Comparison of ENCODE assay signal across 8 cellular contexts in the genomic region with DNA sequence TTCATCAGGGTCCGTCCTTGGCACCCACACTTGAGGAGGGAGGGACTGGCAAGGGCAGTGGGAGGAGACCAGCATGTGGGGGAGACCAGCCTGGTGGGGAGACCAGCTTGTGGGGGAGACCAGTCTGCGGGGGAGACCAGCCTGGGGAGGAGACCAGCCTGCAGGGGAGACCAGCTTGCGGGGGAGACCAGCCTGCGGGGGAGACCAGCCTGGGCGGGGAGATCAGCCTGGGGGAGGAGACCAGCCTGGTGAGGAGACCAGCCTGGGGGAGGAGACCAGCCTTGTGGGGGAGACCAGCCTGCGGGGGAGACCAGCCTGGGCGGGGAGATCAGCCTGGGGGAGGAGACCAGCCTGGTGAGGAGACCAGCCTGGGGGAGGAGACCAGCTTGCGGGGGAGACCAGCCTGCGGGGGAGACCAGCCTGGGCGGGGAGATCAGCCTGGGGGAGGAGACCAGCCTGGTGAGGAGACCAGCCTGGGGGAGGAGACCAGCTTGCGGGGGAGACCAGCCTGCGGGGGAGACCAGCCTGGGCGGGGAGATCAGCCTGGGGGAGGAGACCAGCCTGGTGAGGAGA. TPM values are rescaled to one million over a fixed set of nuclear protein-coding genes. Genes with fewer than 3 reads are reported as not detected.
DNase-seq lines count a peak whose midpoint lies in the region; ATAC-seq and TF ChIP-seq lines count a peak whose summit lies in the region.
"Not testable (repeated sequence)": the region's sequence is repeated elsewhere in the genome, so short reads cannot be mapped to it uniquely, and the experiment has no call there.

No MANE protein-coding gene starts in this region.

- peaks cover 15% of the 10 kb centered on the region for H3K4me1 Mint-ChIP-seq in CD8-positive, alpha-beta T cell (ENCODE audit: low read depth)
- H3K4me1 Mint-ChIP-seq in T-helper 1 cell treated with Interleukin-12 subunit alpha and Interleukin-12 subunit beta and Interleukin-4 antibody, amounts not matched to agents 30 μg/mL and 1 μg/mL, for 36 hours (ENCODE audit: low read depth); activated T-helper 2 cell treated with anti-CD3 and anti-CD28 coated beads, Interferon-gamma antibody, Interleukin-2, Interleukin-4, amounts not matched to agents 10 μg/mL and 5 μg/mL and 100 μg/mL, durations not matched to agents 14 hours and 24 hours and 36 hours (ENCODE audit: low read depth): not testable (repeated sequence)
- H3K4me1 Mint-ChIP-seq in dendritic cell treated with granulocyte-macrophage colony-stimulating factor and Interleukin-4, amounts not matched to agents 40 ng/mL and 50 ng/mL, for 4 days (ENCODE audit: low read depth) = peaks cover 23% of the 10 kb centered on the region
- H3K4me1 Mint-ChIP-seq in nephron = peaks cover 19% of the 10 kb centered on the region
- H3K4me1 Mint-ChIP-seq in stimulated activated naive B cell treated with anti-CD40 and anti-IgM and Interleukin-4, amounts not matched to agents 10 μg/mL and 1 μg/mL and 100 μg/mL, for 72 hours = peaks cover 2 to 11% of the 10 kb centered on the region in 2 donors

- not testable (repeated sequence) for ATAC-seq in CD8-positive, alpha-beta T cell; stimulated activated naive B cell treated with anti-CD40 and anti-IgM and Interleukin-4, amounts not matched to agents 10 μg/mL and 1 μg/mL and 100 μg/mL, for 72 hours (replicated peaks)

- not testable (repeated sequence) for H3K79me2 ChIP-seq in hepatocyte

- H4K20me1 ChIP-seq in hepatocyte (ENCODE audit: insufficient read depth, poor library complexity, severe bottlenecking) = not testable (repeated sequence)

- not testable (repeated sequence) for H3K4me1 ChIP-seq in CD8-positive, alpha-beta T cell (ENCODE audit: insufficient read depth, low read length); hepatocyte (ENCODE audit: insufficient read depth)

- not testable (repeated sequence) for H3K9me3 ChIP-seq in CD8-positive, alpha-beta T cell (ENCODE audit: low read length); hepatocyte (ENCODE audit: low read depth)

- peak overlapping the region; percentile 73 for H3K4me3 Mint-ChIP-seq in CD8-positive, alpha-beta T cell
- H3K4me3 Mint-ChIP-seq in T-helper 1 cell treated with Interleukin-12 subunit alpha and Interleukin-12 subunit beta and Interleukin-4 antibody, amounts not matched to agents 30 μg/mL and 1 μg/mL, for 36 hours = peak overlapping the region; percentile 67
- peak overlapping the region; percentile 74 for H3K4me3 Mint-ChIP-seq in activated T-helper 2 cell treated with anti-CD3 and anti-CD28 coated beads, Interferon-gamma antibody, Interleukin-2, Interleukin-4, amounts not matched to agents 10 μg/mL and 5 μg/mL and 100 μg/mL, durations not matched to agents 14 hours and 24 hours and 36 hours (ENCODE audit: low read depth)
- peak overlapping the region; percentile 73 for H3K4me3 Mint-ChIP-seq in dendritic cell treated with granulocyte-macrophage colony-stimulating factor and Interleukin-4, amounts not matched to agents 40 ng/mL and 50 ng/mL, for 4 days
- H3K4me3 Mint-ChIP-seq in nephron = peak overlapping the region; percentile 81 to 89 (median 83)
- H3K4me3 Mint-ChIP-seq in stimulated activated naive B cell treated with anti-CD40 and anti-IgM and Interleukin-4, amounts not matched to agents 10 μg/mL and 1 μg/mL and 100 μg/mL, for 72 hours = peak overlapping the region; percentile 80 to 88

- not testable (repeated sequence) for H3K4me3 ChIP-seq in CD8-positive, alpha-beta T cell (ENCODE audit: low read depth, low read length); hepatocyte
- H3K4me3 ChIP-seq in Jurkat, Clone E6-1 (ENCODE audit: low read length) = peak overlapping the region; percentile 93

- not testable (repeated sequence) for DNase-seq in CD8-positive, alpha-beta T cell; Jurkat, Clone E6-1 (ENCODE audit: low read depth, low spot score); activated T-helper 2 cell treated with anti-CD3 and anti-CD28 coated beads, Interferon-gamma antibody, Interleukin-2, Interleukin-4, amounts not matched to agents 10 μg/mL and 5 μg/mL and 100 μg/mL, durations not matched to agents 14 hours and 24 hours and 36 hours (ENCODE audit: low spot score); stimulated activated naive B cell treated with anti-CD40 and anti-IgM and Interleukin-4, amounts not matched to agents 10 μg/mL and 1 μg/mL and 100 μg/mL, for 72 hours
- peak; percentile 9 for DNase-seq in hepatocyte (ENCODE audit: low spot score)

- CTCF ChIA-PET in CD8-positive, alpha-beta T cell (lab: Charles Lee) = interaction anchor here (0.6 kb wide), 1 partner anchor 113 kb away, joined by 3 read pairs; no protein-coding TSS in a partner anchor

- not testable (repeated sequence) for H3K9me3 Mint-ChIP-seq in CD8-positive, alpha-beta T cell; T-helper 1 cell treated with Interleukin-12 subunit alpha and Interleukin-12 subunit beta and Interleukin-4 antibody, amounts not matched to agents 30 μg/mL and 1 μg/mL, for 36 hours; activated T-helper 2 cell treated with anti-CD3 and anti-CD28 coated beads, Interferon-gamma antibody, Interleukin-2, Interleukin-4, amounts not matched to agents 10 μg/mL and 5 μg/mL and 100 μg/mL, durations not matched to agents 14 hours and 24 hours and 36 hours; dendritic cell treated with granulocyte-macrophage colony-stimulating factor and Interleukin-4, amounts not matched to agents 40 ng/mL and 50 ng/mL, for 4 days; nephron; stimulated activated naive B cell treated with anti-CD40 and anti-IgM and Interleukin-4, amounts not matched to agents 10 μg/mL and 1 μg/mL and 100 μg/mL, for 72 hours

- not testable (repeated sequence) for H3K9me2 ChIP-seq in hepatocyte (replicated peaks; ENCODE audit: insufficient read depth)

- H3K27ac ChIP-seq in CD8-positive, alpha-beta T cell (ENCODE audit: low read depth, low read length); hepatocyte: not testable (repeated sequence)

- peak overlapping the region; percentile 91 for H3K4me2 ChIP-seq in hepatocyte

- not testable (repeated sequence) for H3K27me3 Mint-ChIP-seq in CD8-positive, alpha-beta T cell (ENCODE audit: low read depth); T-helper 1 cell treated with Interleukin-12 subunit alpha and Interleukin-12 subunit beta and Interleukin-4 antibody, amounts not matched to agents 30 μg/mL and 1 μg/mL, for 36 hours (ENCODE audit: low read depth); activated T-helper 2 cell treated with anti-CD3 and anti-CD28 coated beads, Interferon-gamma antibody, Interleukin-2, Interleukin-4, amounts not matched to agents 10 μg/mL and 5 μg/mL and 100 μg/mL, durations not matched to agents 14 hours and 24 hours and 36 hours (ENCODE audit: low read depth); dendritic cell treated with granulocyte-macrophage colony-stimulating factor and Interleukin-4, amounts not matched to agents 40 ng/mL and 50 ng/mL, for 4 days; nephron (ENCODE audit: low read depth); stimulated activated naive B cell treated with anti-CD40 and anti-IgM and Interleukin-4, amounts not matched to agents 10 μg/mL and 1 μg/mL and 100 μg/mL, for 72 hours

- not testable (repeated sequence) for TF ChIP-seq CTCF in CD8-positive, alpha-beta T cell (IDR thresholded peaks at IDR 0.05); hepatocyte (IDR thresholded peaks at IDR 0.05; ENCODE audit: poor library complexity); nephron (IDR thresholded peaks at IDR 0.05; ENCODE audit: unreplicated experiment in 3 of 3)

- POLR2A ChIA-PET in CD8-positive, alpha-beta T cell (lab: Charles Lee) = interaction anchor here (1.0 kb wide), 1 partner anchor 13 kb away, joined by 3 read pairs; no protein-coding TSS in a partner anchor

- H3K36me3 Mint-ChIP-seq in CD8-positive, alpha-beta T cell; T-helper 1 cell treated with Interleukin-12 subunit alpha and Interleukin-12 subunit beta and Interleukin-4 antibody, amounts not matched to agents 30 μg/mL and 1 μg/mL, for 36 hours (ENCODE audit: low read depth); activated T-helper 2 cell treated with anti-CD3 and anti-CD28 coated beads, Interferon-gamma antibody, Interleukin-2, Interleukin-4, amounts not matched to agents 10 μg/mL and 5 μg/mL and 100 μg/mL, durations not matched to agents 14 hours and 24 hours and 36 hours (ENCODE audit: low read depth); dendritic cell treated with granulocyte-macrophage colony-stimulating factor and Interleukin-4, amounts not matched to agents 40 ng/mL and 50 ng/mL, for 4 days (ENCODE audit: low read depth); stimulated activated naive B cell treated with anti-CD40 and anti-IgM and Interleukin-4, amounts not matched to agents 10 μg/mL and 1 μg/mL and 100 μg/mL, for 72 hours: not testable (repeated sequence)
- peaks cover 19% of the 10 kb centered on the region for H3K36me3 Mint-ChIP-seq in nephron (ENCODE audit: low read depth)

- 89% methylated on average over 2 of the region's 13 CpGs for WGBS in hepatocyte (ENCODE audit: low lambda C conversion rate, missing lambda C conversion rate)

- not testable (repeated sequence) for H3K27me3 ChIP-seq in CD8-positive, alpha-beta T cell (ENCODE audit: insufficient read depth, low read length); hepatocyte

- not testable (repeated sequence) for H3K36me3 ChIP-seq in CD8-positive, alpha-beta T cell (ENCODE audit: insufficient read depth, low read length); hepatocyte (replicated peaks; ENCODE audit: insufficient read depth, low read depth)

- intact Hi-C loops in CD8-positive, alpha-beta T cell (cut with DNase I, micrococcal nuclease); dendritic cell treated with granulocyte-macrophage colony-stimulating factor and Interleukin-4, amounts not matched to agents 40 ng/mL and 50 ng/mL, for 4 days (cut with micrococcal nuclease): not testable (repeated sequence)
- intact Hi-C loops in activated T-helper 2 cell treated with anti-CD3 and anti-CD28 coated beads, Interferon-gamma antibody, Interleukin-2, Interleukin-4, amounts not matched to agents 10 μg/mL and 5 μg/mL and 100 μg/mL, durations not matched to agents 14 hours and 24 hours and 36 hours (cut with micrococcal nuclease) = loop anchor here (5.0 kb wide), 1 partner anchor 1366 kb away; a partner anchor contains a TSS

- not testable (repeated sequence) for H2AFZ ChIP-seq in hepatocyte

- H3K27ac Mint-ChIP-seq in CD8-positive, alpha-beta T cell = peak overlapping the region; percentile 64
- H3K27ac Mint-ChIP-seq in T-helper 1 cell treated with Interleukin-12 subunit alpha and Interleukin-12 subunit beta and Interleukin-4 antibody, amounts not matched to agents 30 μg/mL and 1 μg/mL, for 36 hours = peak overlapping the region; percentile 63
- peak overlapping the region; percentile 63 for H3K27ac Mint-ChIP-seq in activated T-helper 2 cell treated with anti-CD3 and anti-CD28 coated beads, Interferon-gamma antibody, Interleukin-2, Interleukin-4, amounts not matched to agents 10 μg/mL and 5 μg/mL and 100 μg/mL, durations not matched to agents 14 hours and 24 hours and 36 hours
- peak overlapping the region; percentile 52 for H3K27ac Mint-ChIP-seq in dendritic cell treated with granulocyte-macrophage colony-stimulating factor and Interleukin-4, amounts not matched to agents 40 ng/mL and 50 ng/mL, for 4 days
- peak overlapping the region in 2 of 3 experiments; percentile 74 to 99 for H3K27ac Mint-ChIP-seq in nephron
- H3K27ac Mint-ChIP-seq in stimulated activated naive B cell treated with anti-CD40 and anti-IgM and Interleukin-4, amounts not matched to agents 10 μg/mL and 1 μg/mL and 100 μg/mL, for 72 hours = peak overlapping the region; percentile 62

RNA-seq across cellular contexts. Expression of a gene that starts 0.8 kb away (rescaled TPM):
- total RNA-seq in CD8-positive, alpha-beta T cell = 1 to 10 TPM; 6.5 to 6.7 TPM
- polyA plus RNA-seq in Jurkat, Clone E6-1 (2012; ENCODE audit: insufficient read depth, insufficient read length) = 26.8 TPM
- 13.9 and 14.7 TPM in 2 replicates for total RNA-seq in activated T-helper 2 cell treated with anti-CD3 and anti-CD28 coated beads, Interferon-gamma antibody, Interleukin-2, Interleukin-4, amounts not matched to agents 10 μg/mL and 5 μg/mL and 100 μg/mL, durations not matched to agents 14 hours and 24 hours and 36 hours
- 8.3 and 10.1 TPM in 2 replicates for total RNA-seq in hepatocyte
- 24.2 and 29.9 TPM in 2 replicates for polyA plus RNA-seq in hepatocyte

RNA-seq across cellular contexts. Expression of a gene that starts 28.0 kb away (rescaled TPM):
- 1 to 10 TPM in 1 of 2 experiments, under 1 TPM in 1; 0.72 to 1.3 TPM for total RNA-seq in CD8-positive, alpha-beta T cell
- polyA plus RNA-seq in Jurkat, Clone E6-1 (2012; ENCODE audit: insufficient read depth, insufficient read length) = not detected
- 0.14 and 0.23 TPM in 2 replicates for total RNA-seq in activated T-helper 2 cell treated with anti-CD3 and anti-CD28 coated beads, Interferon-gamma antibody, Interleukin-2, Interleukin-4, amounts not matched to agents 10 μg/mL and 5 μg/mL and 100 μg/mL, durations not matched to agents 14 hours and 24 hours and 36 hours
- 25.8 and 27.5 TPM in 2 replicates for total RNA-seq in hepatocyte
- 60.9 and 76.8 TPM in 2 replicates for polyA plus RNA-seq in hepatocyte

RNA-seq across cellular contexts. Expression of a gene that starts 45.2 kb away (rescaled TPM):
- 10 to 100 TPM; 22.5 to 22.6 TPM for total RNA-seq in CD8-positive, alpha-beta T cell
- polyA plus RNA-seq in Jurkat, Clone E6-1 (2012; ENCODE audit: insufficient read depth, insufficient read length) = 70.2 TPM
- total RNA-seq in activated T-helper 2 cell treated with anti-CD3 and anti-CD28 coated beads, Interferon-gamma antibody, Interleukin-2, Interleukin-4, amounts not matched to agents 10 μg/mL and 5 μg/mL and 100 μg/mL, durations not matched to agents 14 hours and 24 hours and 36 hours = 28.5 and 30.5 TPM in 2 replicates
- total RNA-seq in hepatocyte = 122 and 146 TPM in 2 replicates
- 131 TPM in 2 replicates for polyA plus RNA-seq in hepatocyte

Comparison
In these comparisons a context has a peak if more than half of its experiments do, and no peak if none do; other contexts are left out.
1. RNA of a gene that starts 28.0 kb away (total RNA-seq): 25.8 to 27.5 TPM in hepatocyte; 0.72 to 1.3 TPM in CD8-positive, alpha-beta T cell and 0.14 to 0.23 TPM in activated T-helper 2 cell treated with anti-CD3 and anti-CD28 coated beads, Interferon-gamma antibody, Interleukin-2, Interleukin-4, amounts not matched to agents 10 μg/mL and 5 μg/mL and 100 μg/mL, durations not matched to agents 14 hours and 24 hours and 36 hours; every median in the first group is over 10 times any median in the second.
2. Peak in every context shown above with its lines, with median percentiles within 50 percentile points of each other: H3K27ac Mint-ChIP-seq and H3K4me3 Mint-ChIP-seq.